Comparison of ENCODE assay signal across 23 cellular contexts in genomic region chr11:120917536-120918239, GRCh38.
DNase-seq lines count a peak whose midpoint lies in the region; ATAC-seq and TF ChIP-seq lines count a peak whose summit lies in the region.
"Had no signal": no experiment of that assay in that cellular context is flagged by ENCODE, and none has a peak within 500 bp of the region (broad histone marks: within the 10 kb centered on the region; RNA-seq: fewer than 3 reads in every experiment).

No MANE protein-coding gene starts in this region.

- no peaks in the 10 kb centered on the region for H3K9me3 Mint-ChIP-seq in WTC11
- H3K9me3 Mint-ChIP-seq: activated B cell treated with CpG ODN at 0.5 μM for 24 hours; activated naive CD4-positive, alpha-beta T cell treated with anti-CD3 and anti-CD28 coated beads, Interleukin-2, amount 50 U/mL, for 72 hours; CD4-positive, alpha-beta T cell; stimulated activated naive CD8-positive, alpha-beta T cell treated with anti-CD3 and anti-CD28 coated beads, Interleukin-15, amount 100 ng/mL, for 72 hours had no signal

- no peaks in the 10 kb centered on the region for H3K27me3 Mint-ChIP-seq in WTC11 (ENCODE audit: low read depth)

- POLR2A ChIA-PET in WTC11 (lab: Charles Lee), result no interaction called here

- peak; percentile 12 for DNase-seq in DMS53 (lab: John Stamatoyannopoulos, UW)
- DNase-seq in DMS53 treated with DMSO at 0.1 percent for 48 hours (lab: John Stamatoyannopoulos, UW; ENCODE audit: unreplicated experiment), result no peak
- DNase-seq in WTC11 (ENCODE audit: low spot score), result no peak
- DNase-seq in left lobe of liver (ENCODE audit: low spot score), result no peak
- DNase-seq in mucosa of gallbladder (ENCODE audit: low spot score), result no peak
- no peak for DNase-seq in iPS-NIHi11 (ENCODE audit: low spot score)
- DNase-seq: activated B cell treated with CpG ODN at 0.5 μM for 24 hours; caudate nucleus; CD4-positive, alpha-beta T cell; dermis blood vessel endothelial cell; mammary epithelial cell; NCI-H1105; NCI-H2029; NCI-H446 treated with DMSO at 0.1 percent for 48 hours; Peyer's patch; SIG-M5; stimulated activated naive CD8-positive, alpha-beta T cell treated with anti-CD3 and anti-CD28 coated beads, Interleukin-15, amount 100 ng/mL, for 72 hours; SW 1271; T1000 had no signal

- ATAC-seq in HG03342 (IDR thresholded peaks at IDR 0.05; ENCODE audit: unreplicated experiment) (peak; percentile 29), WTC11 (peak; percentile 30; the same call in 1 of the 2 replicates), left lobe of liver (no peak), HG03097 (IDR thresholded peaks at IDR 0.05; ENCODE audit: low FRiP score, unreplicated experiment) (no peak)
- ATAC-seq: activated naive CD4-positive, alpha-beta T cell treated with anti-CD3 and anti-CD28 coated beads, Interleukin-2, amount 50 U/mL, for 72 hours; HepG2; stimulated activated naive CD8-positive, alpha-beta T cell treated with anti-CD3 and anti-CD28 coated beads, Interleukin-15, amount 100 ng/mL, for 72 hours had no signal

- CTCF ChIA-PET in WTC11 (lab: Charles Lee), result interaction anchor here (0.5 to 3.5 kb wide), 8 partner anchors 11 to 258 kb away, joined by 3 to 41 read pairs (median 4); no protein-coding TSS in a partner anchor

- H3K36me3 Mint-ChIP-seq in WTC11, result no peaks in the 10 kb centered on the region
- H3K36me3 Mint-ChIP-seq: activated naive CD4-positive, alpha-beta T cell treated with anti-CD3 and anti-CD28 coated beads, Interleukin-2, amount 50 U/mL, for 72 hours had no signal

- TF ChIP-seq CTCF in WTC11 (IDR thresholded peaks at IDR 0.05), result no peak

- peaks cover 21% of the 10 kb centered on the region for H3K4me1 Mint-ChIP-seq in WTC11
- H3K4me1 Mint-ChIP-seq: activated B cell treated with CpG ODN at 0.5 μM for 24 hours; stimulated activated naive CD8-positive, alpha-beta T cell treated with anti-CD3 and anti-CD28 coated beads, Interleukin-15, amount 100 ng/mL, for 72 hours had no signal

- H3K27ac Mint-ChIP-seq in WTC11, result no peak overlapping the region
- H3K27ac Mint-ChIP-seq: activated B cell treated with CpG ODN at 0.5 μM for 24 hours; activated naive CD4-positive, alpha-beta T cell treated with anti-CD3 and anti-CD28 coated beads, Interleukin-2, amount 50 U/mL, for 72 hours; CD4-positive, alpha-beta T cell; stimulated activated naive CD8-positive, alpha-beta T cell treated with anti-CD3 and anti-CD28 coated beads, Interleukin-15, amount 100 ng/mL, for 72 hours had no signal

- H3K4me3 Mint-ChIP-seq in WTC11, result no peak overlapping the region
- H3K4me3 Mint-ChIP-seq: activated B cell treated with CpG ODN at 0.5 μM for 24 hours; CD4-positive, alpha-beta T cell; stimulated activated naive CD8-positive, alpha-beta T cell treated with anti-CD3 and anti-CD28 coated beads, Interleukin-15, amount 100 ng/mL, for 72 hours had no signal

TF ChIP-seq in WTC11, 78 proteins besides CTCF, POLR2A, EP300 and RAD21:
- no peak for TF ChIP-seq E2F4 (CRISPR knock-in tag; IDR thresholded peaks at IDR 0.05; ENCODE audit: borderline replicate concordance, low read depth)

Comparison
In these comparisons a context has a peak if more than half of its experiments do, and no peak if none do; other contexts are left out.
1. ATAC-seq: peak in HG03342 (single experiment) and WTC11 (single experiment); none in left lobe of liver (single experiment) and HG03097 (single experiment).